In the genomic region with DNA sequence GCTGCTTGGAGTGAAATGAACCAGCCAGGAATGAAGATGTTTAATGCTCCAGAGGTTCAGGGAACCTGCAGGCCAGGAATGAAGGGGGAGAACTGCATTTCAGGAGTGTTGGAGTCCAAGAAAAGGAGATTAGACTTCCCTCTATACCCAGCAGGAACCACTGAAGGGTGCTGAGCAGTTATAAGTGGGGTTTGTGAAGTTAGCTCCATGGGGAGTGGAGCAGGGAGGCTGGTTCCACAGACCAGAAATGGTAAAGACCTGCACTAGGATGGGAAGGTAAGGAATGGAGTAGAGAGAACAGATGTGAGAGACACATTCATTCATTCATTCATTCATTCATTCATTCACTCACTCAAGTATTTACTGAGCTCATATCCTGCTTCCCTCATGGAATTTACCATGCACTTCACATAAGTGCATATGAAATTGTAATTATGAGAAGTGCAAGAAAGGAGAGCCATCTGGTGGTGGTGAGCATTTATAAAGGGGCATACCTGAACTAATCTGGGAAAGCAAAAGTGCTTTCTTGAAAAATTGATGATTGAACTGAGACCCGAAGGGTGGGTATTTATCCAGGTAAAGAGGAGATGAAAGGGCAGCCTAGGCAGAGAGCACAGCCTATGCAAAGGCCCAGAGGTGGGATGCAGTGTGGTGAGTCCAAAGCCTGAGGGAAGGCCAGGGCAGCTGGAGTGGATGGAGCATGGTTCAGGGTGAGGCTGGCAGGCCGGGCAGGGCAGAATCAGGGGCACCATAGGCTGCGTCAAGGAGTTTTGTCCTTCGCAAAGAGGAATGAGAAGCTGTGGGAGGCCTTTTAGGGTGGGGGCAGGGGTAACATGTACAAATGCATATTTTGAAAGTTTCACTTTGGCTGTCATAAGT, we compare ENCODE assay signal across 3 cellular contexts. TPM values are rescaled to one million over a fixed set of nuclear protein-coding genes. Genes with fewer than 3 reads are reported as not detected.
"Had no signal": no experiment of that assay in that cellular context is flagged by ENCODE, and none has a peak within 500 bp of the region (broad histone marks: within the 10 kb centered on the region; RNA-seq: fewer than 3 reads in every experiment).

No MANE protein-coding gene starts in this region.

RNA-seq across cellular contexts. Expression of gene GOLGA8T, which starts 27.9 kb away (rescaled TPM):
- total RNA-seq: IMR-90, SK-MEL-5 had no signal
- polyA plus RNA-seq: IMR-90, SK-N-SH had no signal
